Comparison of ENCODE assay signal across 13 cellular contexts in genomic region chr6:24664049-24664987, GRCh38. TPM values are rescaled to one million over a fixed set of nuclear protein-coding genes. Genes with fewer than 3 reads are reported as not detected.
DNase-seq lines count a peak whose midpoint lies in the region; ATAC-seq and TF ChIP-seq lines count a peak whose summit lies in the region.
"Had no signal": no experiment of that assay in that cellular context is flagged by ENCODE, and none has a peak within 500 bp of the region (broad histone marks: within the 10 kb centered on the region; RNA-seq: fewer than 3 reads in every experiment).

No MANE protein-coding gene starts in this region.

- H3K27ac ChIP-seq in neural cell (ENCODE audit: low read length) (no peak overlapping the region), tibial nerve (no peak overlapping the region)

- peak overlapping the region; percentile 89 for H3K27ac Mint-ChIP-seq in Caco-2 (ENCODE audit: unreplicated experiment)
- H3K27ac Mint-ChIP-seq in dendritic cell treated with granulocyte-macrophage colony-stimulating factor and Interleukin-4, amounts not matched to agents 40 ng/mL and 50 ng/mL, for 4 days: peak overlapping the region; percentile 88

- H3K4me1 Mint-ChIP-seq in Caco-2 (ENCODE audit: low read depth, unreplicated experiment): peaks cover 35% of the 10 kb centered on the region
- H3K4me1 Mint-ChIP-seq in dendritic cell treated with granulocyte-macrophage colony-stimulating factor and Interleukin-4, amounts not matched to agents 40 ng/mL and 50 ng/mL, for 4 days (ENCODE audit: low read depth): peaks cover 67% of the 10 kb centered on the region

- BruUV-seq in Caco-2 (replicated peaks; lab: Mats Ljungman, UMichigan): no TSS peak

- no peak overlapping the region for H2AFZ ChIP-seq in neural cell (ENCODE audit: low read depth, low read length)

- peak overlapping the region; percentile 93 for H3K9ac ChIP-seq in neural cell (ENCODE audit: low read length)

- intact Hi-C loops in Caco-2 (cut with micrococcal nuclease; ENCODE audit: unreplicated experiment): no loop called here
- intact Hi-C loops in dendritic cell treated with granulocyte-macrophage colony-stimulating factor and Interleukin-4, amounts not matched to agents 40 ng/mL and 50 ng/mL, for 4 days (cut with micrococcal nuclease): no loop called here

- TF ChIP-seq EP300 in neural cell (conservative IDR thresholded peaks at IDR 0.05; ENCODE audit: poor library complexity, severe bottlenecking) (no peak), tibial nerve (IDR thresholded peaks at IDR 0.05) (no peak)

- H3K27me3 Mint-ChIP-seq in Caco-2 (ENCODE audit: insufficient read depth, unreplicated experiment): no peaks in the 10 kb centered on the region
- no peaks in the 10 kb centered on the region for H3K27me3 Mint-ChIP-seq in dendritic cell treated with granulocyte-macrophage colony-stimulating factor and Interleukin-4, amounts not matched to agents 40 ng/mL and 50 ng/mL, for 4 days

- H3F3A ChIP-seq in neural cell (ENCODE audit: insufficient read depth, low read length, poor library complexity, severe bottlenecking): peaks cover 8% of the 10 kb centered on the region

- CTCF ChIA-PET in Caco-2 (lab: Charles Lee): interaction anchor here (2.2 kb wide), 1 partner anchor 83 kb away, joined by 12 read pairs; no protein-coding TSS in a partner anchor

- H3K4me2 ChIP-seq in neural cell (ENCODE audit: low read length): peak overlapping the region; percentile 87

- H4K20me1 ChIP-seq in neural cell (ENCODE audit: insufficient read depth): no peaks in the 10 kb centered on the region

- H3K27me3 ChIP-seq in Caco-2 (replicated peaks; ENCODE audit: control insufficient read depth, insufficient read depth, low read length) (no peaks in the 10 kb centered on the region), neural cell (ENCODE audit: insufficient read depth, low read depth, low read length) (no peaks in the 10 kb centered on the region), tibial nerve (no peaks in the 10 kb centered on the region)

- no peaks in the 10 kb centered on the region; the same call in 1 of the 2 replicates for H3K36me3 ChIP-seq in Caco-2 (ENCODE audit: control insufficient read depth, insufficient read depth, low read length)
- H3K36me3 ChIP-seq in neural cell (ENCODE audit: insufficient read depth, low read length): peaks cover 9% of the 10 kb centered on the region
- H3K36me3 ChIP-seq in tibial nerve: peaks cover 0 to 27% (median 0%) of the 10 kb centered on the region in 3 donors

- H3K9me3 ChIP-seq in Caco-2: no peaks in the 10 kb centered on the region
- no peaks in the 10 kb centered on the region for H3K9me3 ChIP-seq in neural cell (ENCODE audit: low read length)
- no peaks in the 10 kb centered on the region for H3K9me3 ChIP-seq in tibial nerve

- DNase-seq in Caco-2: no peak
- DNase-seq in NB4 (ENCODE audit: low read depth): no peak
- DNase-seq in tibial nerve (ENCODE audit: low spot score in 2 of 2): no peak
- no peak for DNase-seq in anterior cingulate cortex (lab: John Stamatoyannopoulos, UW)
- no peak for DNase-seq in SIG-M5 (lab: John Stamatoyannopoulos, UW)
- DNase-seq: caudate nucleus, NCI-H1105, NCI-H526 treated with DMSO at 0.1 percent for 48 hours, right cardiac atrium, SW 1271 had no signal

- H3K36me3 Mint-ChIP-seq in Caco-2 (ENCODE audit: insufficient read depth, unreplicated experiment): peaks cover 56% of the 10 kb centered on the region
- H3K36me3 Mint-ChIP-seq in dendritic cell treated with granulocyte-macrophage colony-stimulating factor and Interleukin-4, amounts not matched to agents 40 ng/mL and 50 ng/mL, for 4 days (ENCODE audit: low read depth): peaks cover 58% of the 10 kb centered on the region

- H3K9me2 ChIP-seq in neural cell (ENCODE audit: insufficient read depth, low read length): no peaks in the 10 kb centered on the region

- H3K4me3 ChIP-seq in Caco-2 (ENCODE audit: low read depth, low read length): peak overlapping the region; percentile 90
- peak overlapping the region; percentile 99 for H3K4me3 ChIP-seq in NB4 (ENCODE audit: low read depth, low read length)
- peak overlapping the region; percentile 76 for H3K4me3 ChIP-seq in neural cell (ENCODE audit: low read length)
- H3K4me3 ChIP-seq in tibial nerve: peak overlapping the region in 1 of 4 donors; percentile 82

- H3K4me1 ChIP-seq in Caco-2 (peaks cover 49% of the 10 kb centered on the region), tibial nerve (peaks cover 0 to 41% (median 28%) of the 10 kb centered on the region in 4 donors)

- ATAC-seq in HG02884 (IDR thresholded peaks at IDR 0.05; ENCODE audit: unreplicated experiment): no peak
- ATAC-seq: right cardiac atrium had no signal

- H3K79me2 ChIP-seq in neural cell (replicated peaks; ENCODE audit: insufficient read depth, low read length): peaks cover 25% of the 10 kb centered on the region

- no peaks in the 10 kb centered on the region for H3K9me3 Mint-ChIP-seq in Caco-2 (ENCODE audit: unreplicated experiment)
- no peaks in the 10 kb centered on the region for H3K9me3 Mint-ChIP-seq in dendritic cell treated with granulocyte-macrophage colony-stimulating factor and Interleukin-4, amounts not matched to agents 40 ng/mL and 50 ng/mL, for 4 days

- H3K4me3 Mint-ChIP-seq in Caco-2 (ENCODE audit: unreplicated experiment): peak overlapping the region; percentile 85
- peak overlapping the region; percentile 27 for H3K4me3 Mint-ChIP-seq in dendritic cell treated with granulocyte-macrophage colony-stimulating factor and Interleukin-4, amounts not matched to agents 40 ng/mL and 50 ng/mL, for 4 days

- POLR2A ChIA-PET in Caco-2 (lab: Charles Lee): no interaction called here

- no peak for TF ChIP-seq POLR2A in NB4 (IDR thresholded peaks at IDR 0.05; ENCODE audit: extremely low read depth, insufficient read length)
- TF ChIP-seq POLR2A in tibial nerve (IDR thresholded peaks at IDR 0.05): no peak

- no peak for TF ChIP-seq RAD21 in neural cell (conservative IDR thresholded peaks at IDR 0.05)

- WGBS in tibial nerve, 2 donors: 93 to 95% methylated on average over 7 of the region's 7 CpGs

- no peak for TF ChIP-seq CTCF in Caco-2 (IDR thresholded peaks at IDR 0.05; ENCODE audit: insufficient read depth in 1 of 2, low read depth in 1 of 2, low read length in 1 of 2, severe bottlenecking in 1 of 2, unreplicated experiment in 1 of 2)
- TF ChIP-seq CTCF in NB4 (IDR thresholded peaks at IDR 0.05; ENCODE audit: low read depth, low read length): no peak
- TF ChIP-seq CTCF in neural cell (IDR thresholded peaks at IDR 0.05; ENCODE audit: poor library complexity, severe bottlenecking): no peak
- no peak for TF ChIP-seq CTCF in tibial nerve (IDR thresholded peaks at IDR 0.05)

TF ChIP-seq in neural cell, 6 proteins besides CTCF, POLR2A, EP300 and RAD21:
- TF ChIP-seq SMC3 (conservative IDR thresholded peaks at IDR 0.05; ENCODE audit: poor library complexity): no peak
- no peak for TF ChIP-seq MXI1 (conservative IDR thresholded peaks at IDR 0.05; ENCODE audit: poor library complexity, severe bottlenecking)
TF ChIP-seq in neural cell: peak in this region for 0.

RNA-seq across cellular contexts. Expression of gene TDP2, which starts 2.4 kb away (rescaled TPM):
- total RNA-seq in Caco-2 (2022) (46.7 and 47.2 TPM in 2 replicates), tibial nerve (10 to 100 TPM; 24.9 to 32.0 (median 31.3) TPM)
- 49.0 and 53.4 TPM in 2 replicates for polyA plus RNA-seq in neural cell
- 45.5 and 49.9 TPM in 2 replicates for polyA minus RNA-seq in neural cell

RNA-seq across cellular contexts. Expression of gene ACOT13, which starts 2.6 kb away (rescaled TPM):
- total RNA-seq in Caco-2 (2022) (55.6 and 63.1 TPM in 2 replicates), tibial nerve (10 to 100 TPM in 1 of 4 donors, 1 to 10 TPM in 3; 3.3 to 10.2 (median 7.5) TPM)
- 9.9 and 14.2 TPM in 2 replicates for polyA plus RNA-seq in neural cell
- polyA minus RNA-seq in neural cell: 7.5 and 9.6 TPM in 2 replicates

RNA-seq across cellular contexts. Expression of gene KIAA0319, which starts 18.3 kb away (rescaled TPM):
- 0.11 and 0.16 TPM in 2 replicates for total RNA-seq in Caco-2 (2022)
- polyA plus RNA-seq in neural cell: 8.3 and 8.5 TPM in 2 replicates
- polyA minus RNA-seq in neural cell: 10.2 and 11.0 TPM in 2 replicates
- under 1 TPM in 3 of 4 donors, not detected in 1; under 0.01 to 0.98 (median under 0.01) TPM for total RNA-seq in tibial nerve
- polyA plus RNA-seq: right cardiac atrium had no signal

RNA-seq across cellular contexts. Expression of gene C6orf62, which starts 54.6 kb away (rescaled TPM):
- total RNA-seq in Caco-2 (2022): 74.2 and 75.3 TPM in 2 replicates
- polyA plus RNA-seq in neural cell: 105 and 107 TPM in 2 replicates
- polyA minus RNA-seq in neural cell: 82.0 and 96.9 TPM in 2 replicates
- 100 to 1,000 TPM in 1 of 4 donors, 10 to 100 TPM in 3; 55.9 to 122 (median 77.9) TPM for total RNA-seq in tibial nerve
